1 cellular context compared by ENCODE assay signal in genomic region chr21:44589586-44590305, GRCh38.
TF ChIP-seq lines count a peak whose summit lies in the region.

No MANE protein-coding gene starts in this region.

TF ChIP-seq in HepG2, 621 proteins besides CTCF, POLR2A, EP300 and RAD21:
- TF ChIP-seq MTA1 (CRISPR knock-in tag; IDR thresholded peaks at IDR 0.05; ENCODE audit: borderline replicate concordance) (peak; percentile 26; the same call in 1 of the 2 replicates), TERF1 (CRISPR knock-in tag; IDR thresholded peaks at IDR 0.05) (no peak)
TF ChIP-seq in HepG2: peak in this region for 1.
